Comparison of ENCODE assay signal across 7 cellular contexts in genomic region chr3:185824467-185825378, GRCh38. TPM values are rescaled to one million over a fixed set of nuclear protein-coding genes. Genes with fewer than 3 reads are reported as not detected.
DNase-seq lines count a peak whose midpoint lies in the region; ATAC-seq, FAIRE-seq and TF ChIP-seq lines count a peak whose summit lies in the region.

Gene IGF2BP2, minus strand, starts transcription at chr3:185825042. Its CDS starts 82 bp downstream, at chr3:185824960.

- H3K4me3 ChIP-seq in fibroblast of mammary gland (ENCODE audit: control insufficient read depth, low read depth, low read length) (peak within 1 kb of the TSS; percentile 75), thymus (ENCODE audit: low read length) (peak within 1 kb of the TSS; percentile 79)

- peaks cover 4 to 6% of the 10 kb centered on the region in 2 donors for H3K36me3 Mint-ChIP-seq in activated T-cell treated with anti-CD3 and anti-CD28 coated beads, Interleukin-2, amount 50 U/mL, for 72 hours (ENCODE audit: insufficient read depth in 2 of 2)
- no peaks in the 10 kb centered on the region for H3K36me3 Mint-ChIP-seq in natural killer cell treated with Interleukin-12 subunit alpha and Interleukin-12 subunit beta and Interleukin-15 and Interleukin-18, amount 100 ng/mL, for 72 hours

- no peak within 1 kb of the TSS for H3K27ac Mint-ChIP-seq in activated T-cell treated with anti-CD3 and anti-CD28 coated beads, Interleukin-2, amount 50 U/mL, for 72 hours
- peak within 1 kb of the TSS in 1 of 2 donors; percentile 54 for H3K27ac Mint-ChIP-seq in natural killer cell treated with Interleukin-12 subunit alpha and Interleukin-12 subunit beta and Interleukin-15 and Interleukin-18, amount 100 ng/mL, for 72 hours

- no peaks in the 10 kb centered on the region for H3K9me3 ChIP-seq in thymus (ENCODE audit: control insufficient read depth)

- no peak for TF ChIP-seq POLR2A in GM12892 (IDR thresholded peaks at IDR 0.05; ENCODE audit: low read depth, low read length)

- peak; percentile 44 for ATAC-seq in HG02870 (IDR thresholded peaks at IDR 0.05; ENCODE audit: unreplicated experiment)
- ATAC-seq in activated T-cell treated with anti-CD3 and anti-CD28 coated beads, Interleukin-2, amount 50 U/mL, for 72 hours (replicated peaks in 1 of 2): peak; percentile 79 to 89
- peak; percentile 81 to 87 for ATAC-seq in natural killer cell treated with Interleukin-12 subunit alpha and Interleukin-12 subunit beta and Interleukin-15 and Interleukin-18, amount 100 ng/mL, for 72 hours

- H3K4me1 Mint-ChIP-seq in activated T-cell treated with anti-CD3 and anti-CD28 coated beads, Interleukin-2, amount 50 U/mL, for 72 hours (ENCODE audit: low read depth): peaks cover 8% of the 10 kb centered on the region
- H3K4me1 Mint-ChIP-seq in natural killer cell treated with Interleukin-12 subunit alpha and Interleukin-12 subunit beta and Interleukin-15 and Interleukin-18, amount 100 ng/mL, for 72 hours (ENCODE audit: low read depth in 2 of 2): peaks cover 0 to 15% of the 10 kb centered on the region in 2 donors

- no peak for FAIRE-seq in GM12892 (lab: Jason Lieb, UNC)

- peaks cover 7% of the 10 kb centered on the region for H3K4me1 ChIP-seq in thymus (ENCODE audit: control insufficient read depth, insufficient read depth, low read length)

- H3K27ac ChIP-seq in thymus (ENCODE audit: low read depth): peak within 1 kb of the TSS; percentile 18

- H3K4me3 Mint-ChIP-seq in activated T-cell treated with anti-CD3 and anti-CD28 coated beads, Interleukin-2, amount 50 U/mL, for 72 hours: peak within 1 kb of the TSS; percentile 91 to 92
- peak within 1 kb of the TSS; percentile 82 for H3K4me3 Mint-ChIP-seq in natural killer cell treated with Interleukin-12 subunit alpha and Interleukin-12 subunit beta and Interleukin-15 and Interleukin-18, amount 100 ng/mL, for 72 hours

- TF ChIP-seq CTCF in fibroblast of mammary gland (conservative IDR thresholded peaks at IDR 0.05; ENCODE audit: control insufficient read depth, insufficient read depth, low read depth, low read length): no peak

- DNase-seq in GM12892 (ENCODE audit: insufficient read length) (peak; percentile 53), NOMO-1 treated with DMSO at 0.1 percent for 48 hours (lab: John Stamatoyannopoulos, UW; ENCODE audit: unreplicated experiment) (peak; percentile 87), fibroblast of mammary gland (ENCODE audit: low read depth) (peak; percentile 68)
- peak; percentile 70 to 73 for DNase-seq in activated T-cell treated with anti-CD3 and anti-CD28 coated beads, Interleukin-2, amount 50 U/mL, for 72 hours
- DNase-seq in natural killer cell treated with Interleukin-12 subunit alpha and Interleukin-12 subunit beta and Interleukin-15 and Interleukin-18, amount 100 ng/mL, for 72 hours (ENCODE audit: low spot score): peak; percentile 72

- no peaks in the 10 kb centered on the region for H3K9me3 Mint-ChIP-seq in activated T-cell treated with anti-CD3 and anti-CD28 coated beads, Interleukin-2, amount 50 U/mL, for 72 hours
- no peaks in the 10 kb centered on the region for H3K9me3 Mint-ChIP-seq in natural killer cell treated with Interleukin-12 subunit alpha and Interleukin-12 subunit beta and Interleukin-15 and Interleukin-18, amount 100 ng/mL, for 72 hours

- WGBS in thymus: under 1% methylated on average over 112 of the region's 113 CpGs

- H3K27me3 Mint-ChIP-seq in activated T-cell treated with anti-CD3 and anti-CD28 coated beads, Interleukin-2, amount 50 U/mL, for 72 hours (ENCODE audit: low read depth): peaks cover 81% of the 10 kb centered on the region
- H3K27me3 Mint-ChIP-seq in natural killer cell treated with Interleukin-12 subunit alpha and Interleukin-12 subunit beta and Interleukin-15 and Interleukin-18, amount 100 ng/mL, for 72 hours: peaks cover 33 to 39% of the 10 kb centered on the region in 2 donors

- peaks cover 33% of the 10 kb centered on the region for H3K27me3 ChIP-seq in thymus (ENCODE audit: control insufficient read depth, insufficient read depth)

- no peaks in the 10 kb centered on the region for H3K36me3 ChIP-seq in thymus (ENCODE audit: control insufficient read depth, insufficient read depth)

RNA-seq across cellular contexts. Expression of gene IGF2BP2, which starts in this region (rescaled TPM):
- not detected for polyA plus RNA-seq in GM12892 (2012; ENCODE audit: missing spikeins)
- total RNA-seq in activated T-cell treated with anti-CD3 and anti-CD28 coated beads, Interleukin-2, amount 50 U/mL, for 72 hours: 1 to 10 TPM in 1 of 2 donors, under 1 TPM in 1; 0.53 to 1.2 TPM
- 1 to 10 TPM; 3.5 to 5.0 TPM for total RNA-seq in natural killer cell treated with Interleukin-12 subunit alpha and Interleukin-12 subunit beta and Interleukin-15 and Interleukin-18, amount 100 ng/mL, for 72 hours
- polyA plus RNA-seq in thymus: 2.0 TPM

Comparison
In these comparisons a context has a peak if more than half of its experiments do, and no peak if none do; other contexts are left out.
1. Peak in every context shown above with its lines: DNase-seq, ATAC-seq, H3K4me3 ChIP-seq and H3K27ac ChIP-seq.